In the genomic region with DNA sequence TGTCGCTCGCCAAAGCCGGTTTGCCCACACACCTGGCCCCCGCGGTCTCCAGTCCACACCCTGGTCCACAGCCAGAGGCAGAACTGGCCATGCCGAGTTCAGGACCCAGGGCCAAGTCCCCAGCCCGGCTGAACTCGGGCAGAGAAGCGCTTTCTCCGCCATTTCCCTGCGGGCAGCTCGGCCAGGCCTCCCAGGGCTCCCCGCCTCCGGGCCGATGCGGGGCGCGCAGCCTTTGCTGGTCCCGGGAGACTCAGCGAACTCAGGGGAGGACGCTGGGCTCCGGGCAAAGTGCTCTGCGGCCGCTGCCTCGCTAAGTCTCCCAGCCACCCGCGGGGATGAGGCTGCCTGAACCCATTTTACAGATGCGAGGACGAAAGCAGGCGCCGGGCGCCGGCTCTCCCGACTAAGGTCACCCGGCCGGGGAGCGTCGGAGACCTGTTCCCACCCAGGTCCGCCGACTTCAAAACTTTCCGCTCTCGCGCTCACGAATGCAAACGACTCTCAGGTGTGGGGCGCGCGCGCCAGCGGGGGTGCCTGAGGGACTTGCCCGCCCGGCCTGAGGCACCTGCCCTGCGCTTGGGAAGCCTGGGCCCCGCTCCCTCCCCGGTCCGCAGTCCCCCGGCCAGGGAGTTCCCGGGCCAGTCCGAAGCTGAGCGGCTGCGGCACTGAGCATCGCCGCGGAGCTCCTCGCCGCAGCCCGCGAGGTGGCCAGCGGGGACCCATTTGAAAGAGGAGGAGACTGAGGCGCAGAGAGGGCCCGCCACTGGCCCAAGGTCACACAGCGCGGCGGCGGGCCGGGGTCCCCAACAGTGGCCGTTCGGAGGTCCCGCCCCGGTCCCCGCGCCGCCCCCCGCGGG, we compare ENCODE assay signal across 8 cellular contexts. TPM values are rescaled to one million over a fixed set of nuclear protein-coding genes. Genes with fewer than 3 reads are reported as not detected.
DNase-seq lines count a peak whose midpoint lies in the region; ATAC-seq, FAIRE-seq and TF ChIP-seq lines count a peak whose summit lies in the region.

No MANE protein-coding gene starts in this region.

- POLR2A ChIA-PET in endothelial cell of umbilical vein (lab: Charles Lee) = no interaction called here

- H3K4me3 ChIP-seq in endothelial cell of umbilical vein (replicated peaks in 1 of 3; ENCODE audit: insufficient read depth in 1 of 3, low read depth in 1 of 3, low read length in 3 of 3) (peak overlapping the region in 1 of 3 experiments; percentile 27), neural progenitor cell (peak overlapping the region; percentile 74)

- no TSS peak for BruUV-seq in endothelial cell of umbilical vein (replicated peaks; lab: Mats Ljungman, UMichigan)

- ATAC-seq in HG03066 (IDR thresholded peaks at IDR 0.05; ENCODE audit: low read depth, unreplicated experiment) = peak; percentile 44

- dilution Hi-C loops in endothelial cell of umbilical vein (cut with MboI; ENCODE audit: extremely low pct_ligation_motif_present, low sequenced_read_pairs) = no loop called here

- H3K9me3 ChIP-seq in endothelial cell of umbilical vein (replicated peaks; ENCODE audit: control insufficient read depth, insufficient read depth, low read length) (no peaks in the 10 kb centered on the region), neural progenitor cell (ENCODE audit: low read depth) (no peaks in the 10 kb centered on the region)

- H3K36me3 Mint-ChIP-seq in neural progenitor cell = no peaks in the 10 kb centered on the region

- peaks cover 30% of the 10 kb centered on the region for H3K4me1 Mint-ChIP-seq in neural progenitor cell

- H4K20me1 ChIP-seq in endothelial cell of umbilical vein (replicated peaks; ENCODE audit: control insufficient read depth, extremely low read depth, insufficient read depth, low read length) = no peaks in the 10 kb centered on the region
- no peaks in the 10 kb centered on the region for H4K20me1 ChIP-seq in neural progenitor cell (ENCODE audit: low read depth)

- H3K27me3 Mint-ChIP-seq in neural progenitor cell (ENCODE audit: insufficient read depth, low read depth) = peaks cover 38% of the 10 kb centered on the region

- CTCF ChIA-PET in endothelial cell of umbilical vein (lab: Charles Lee) = interaction anchor here (1.1 to 1.3 kb wide), 2 partner anchors 11 to 22 kb away, joined by 3 to 6 read pairs; no protein-coding TSS in a partner anchor

- peak; percentile 71 for DNase-seq in activated effector memory CD4-positive, alpha-beta T cell treated with anti-CD3 and anti-CD28 coated beads, Interleukin-2, amount 50 U/mL, for 16 hours
- DNase-seq in activated effector memory CD4-positive, alpha-beta T cell treated with Interleukin-2 at 50 U/mL for 16 hours = no peak
- DNase-seq in T-helper 9 cell (peak; percentile 7), endothelial cell of umbilical vein (ENCODE audit: low read depth, low spot score) (no peak), neural progenitor cell (ENCODE audit: low spot score) (peak; percentile 38), NOMO-1 (lab: John Stamatoyannopoulos, UW; ENCODE audit: unreplicated experiment in 2 of 2) (no peak), NCI-H774 (lab: John Stamatoyannopoulos, UW) (no peak)

- peak overlapping the region; percentile 81 for H3K4me3 Mint-ChIP-seq in neural progenitor cell

- H3F3A ChIP-seq in neural progenitor cell (ENCODE audit: low read depth) = peaks cover 40% of the 10 kb centered on the region

- H3K36me3 ChIP-seq in endothelial cell of umbilical vein (ENCODE audit: control insufficient read depth in 2 of 2, extremely low read depth in 1 of 2, insufficient read depth in 2 of 2, low read length in 2 of 2) = no peaks in the 10 kb centered on the region
- H3K36me3 ChIP-seq in neural progenitor cell = no peaks in the 10 kb centered on the region

- H3K4me2 ChIP-seq in endothelial cell of umbilical vein (ENCODE audit: insufficient read depth, low read length) (peak overlapping the region; percentile 38), neural progenitor cell (peak overlapping the region; percentile 90)

- intact Hi-C loops in endothelial cell of umbilical vein (cut with micrococcal nuclease) = no loop called here

- H3K9me1 ChIP-seq in endothelial cell of umbilical vein (replicated peaks; ENCODE audit: control insufficient read depth, extremely low read depth, insufficient read depth, low read length) = no peaks in the 10 kb centered on the region

- H3K27ac ChIP-seq in endothelial cell of umbilical vein (ENCODE audit: insufficient read depth, low read depth, low read length) = no peak overlapping the region
- no peak overlapping the region for H3K27ac ChIP-seq in neural progenitor cell

- H3K4me1 ChIP-seq in endothelial cell of umbilical vein (ENCODE audit: control insufficient read depth, extremely low read depth, insufficient read depth, low read length) (no peaks in the 10 kb centered on the region), neural progenitor cell (peaks cover 29% of the 10 kb centered on the region)

- TF ChIP-seq POLR2A in endothelial cell of umbilical vein (IDR thresholded peaks at IDR 0.05; ENCODE audit: low read depth, low read length) = no peak

- H3K9me3 Mint-ChIP-seq in neural progenitor cell = no peaks in the 10 kb centered on the region

- H3K27me3 ChIP-seq in endothelial cell of umbilical vein (ENCODE audit: control insufficient read depth in 2 of 2, insufficient read depth in 2 of 2, low read length in 2 of 2) (peaks cover 39 to 49% of the 10 kb centered on the region in 2 experiments), neural progenitor cell (peaks cover 32% of the 10 kb centered on the region)

- FAIRE-seq in endothelial cell of umbilical vein (lab: Jason Lieb, UNC) = no peak

- H3K79me2 ChIP-seq in endothelial cell of umbilical vein (ENCODE audit: control insufficient read depth, insufficient read depth, low read length) = no peaks in the 10 kb centered on the region
- peaks cover 11% of the 10 kb centered on the region for H3K79me2 ChIP-seq in neural progenitor cell (ENCODE audit: low read depth)

- TF ChIP-seq CTCF in endothelial cell of umbilical vein (IDR thresholded peaks at IDR 0.05; ENCODE audit: extremely low read depth in 1 of 2, insufficient read depth in 1 of 2, low read depth in 1 of 2, low read length in 2 of 2) (no peak), neural progenitor cell (IDR thresholded peaks at IDR 0.05) (no peak)

- H3K9ac ChIP-seq in endothelial cell of umbilical vein (replicated peaks; ENCODE audit: extremely low read depth, insufficient read depth, low read length) (no peak overlapping the region), neural progenitor cell (no peak overlapping the region)

- H2AFZ ChIP-seq in endothelial cell of umbilical vein (ENCODE audit: low read depth, low read length) (peak overlapping the region; percentile 49), neural progenitor cell (replicated peaks) (peak overlapping the region; percentile 78)

- H3K27ac Mint-ChIP-seq in neural progenitor cell = no peak overlapping the region

TF ChIP-seq in endothelial cell of umbilical vein, 7 proteins besides CTCF, POLR2A, EP300 and RAD21:
- TF ChIP-seq JUN (IDR thresholded peaks at IDR 0.05; ENCODE audit: borderline replicate concordance, insufficient read depth, insufficient read length, low read depth) = no peak
- TF ChIP-seq EZH2 (IDR thresholded peaks at IDR 0.05; ENCODE audit: borderline replicate concordance, low read depth, low read length, severe bottlenecking) = peak; percentile 92
- TF ChIP-seq MAX (IDR thresholded peaks at IDR 0.05; ENCODE audit: insufficient read depth, insufficient read length) = no peak
- TF ChIP-seq FOS (IDR thresholded peaks at IDR 0.05; ENCODE audit: borderline replicate concordance, insufficient read depth, low read length) = no peak
- no peak for TF ChIP-seq GATA2 (IDR thresholded peaks at IDR 0.05; ENCODE audit: insufficient read depth, insufficient read length, low read depth, low read length)

RNA-seq across cellular contexts. Expression of gene TESC, which starts 0.6 kb away (rescaled TPM):
- total RNA-seq in endothelial cell of umbilical vein (0.40 TPM in 1 of 2 replicates, not detected in the other), neural progenitor cell (ENCODE audit: low replicate concordance) (12.4 and 18.0 TPM in 2 replicates)
- 0.26 and 0.40 TPM in 2 replicates for polyA plus RNA-seq in endothelial cell of umbilical vein
- polyA plus RNA-seq in endothelial cell of umbilical vein (2011; cell fraction: cytosol; rRNA removed) = 0.06 and 0.12 TPM in 2 replicates
- polyA plus RNA-seq in endothelial cell of umbilical vein (2011; cell fraction: nucleus; rRNA removed) = not detected in 2 replicates
- polyA plus RNA-seq in endothelial cell of umbilical vein (2012) = 0.33 and 1.1 TPM in 2 replicates
- polyA minus RNA-seq in endothelial cell of umbilical vein = 0.89 TPM in 1 of 2 replicates, not detected in the other
- polyA minus RNA-seq in endothelial cell of umbilical vein (2011; cell fraction: cytosol; rRNA and poly(A)+ RNA removed) = 4.0 TPM
- polyA minus RNA-seq in endothelial cell of umbilical vein (2011; cell fraction: nucleus; rRNA and poly(A)+ RNA removed) = not detected in 2 replicates

Comparison
In these comparisons a context has a peak if more than half of its experiments do, and no peak if none do; other contexts are left out.
1. DNase-seq: peak in activated effector memory CD4-positive, alpha-beta T cell treated with anti-CD3 and anti-CD28 coated beads, Interleukin-2, amount 50 U/mL, for 16 hours (single experiment), T-helper 9 cell (single experiment) and neural progenitor cell (single experiment); none in activated effector memory CD4-positive, alpha-beta T cell treated with Interleukin-2 at 50 U/mL for 16 hours (single experiment), endothelial cell of umbilical vein (single experiment), NOMO-1 (0 of 2) and NCI-H774 (single experiment).